Comparison of ENCODE assay signal across 9 cellular contexts in the genomic region with DNA sequence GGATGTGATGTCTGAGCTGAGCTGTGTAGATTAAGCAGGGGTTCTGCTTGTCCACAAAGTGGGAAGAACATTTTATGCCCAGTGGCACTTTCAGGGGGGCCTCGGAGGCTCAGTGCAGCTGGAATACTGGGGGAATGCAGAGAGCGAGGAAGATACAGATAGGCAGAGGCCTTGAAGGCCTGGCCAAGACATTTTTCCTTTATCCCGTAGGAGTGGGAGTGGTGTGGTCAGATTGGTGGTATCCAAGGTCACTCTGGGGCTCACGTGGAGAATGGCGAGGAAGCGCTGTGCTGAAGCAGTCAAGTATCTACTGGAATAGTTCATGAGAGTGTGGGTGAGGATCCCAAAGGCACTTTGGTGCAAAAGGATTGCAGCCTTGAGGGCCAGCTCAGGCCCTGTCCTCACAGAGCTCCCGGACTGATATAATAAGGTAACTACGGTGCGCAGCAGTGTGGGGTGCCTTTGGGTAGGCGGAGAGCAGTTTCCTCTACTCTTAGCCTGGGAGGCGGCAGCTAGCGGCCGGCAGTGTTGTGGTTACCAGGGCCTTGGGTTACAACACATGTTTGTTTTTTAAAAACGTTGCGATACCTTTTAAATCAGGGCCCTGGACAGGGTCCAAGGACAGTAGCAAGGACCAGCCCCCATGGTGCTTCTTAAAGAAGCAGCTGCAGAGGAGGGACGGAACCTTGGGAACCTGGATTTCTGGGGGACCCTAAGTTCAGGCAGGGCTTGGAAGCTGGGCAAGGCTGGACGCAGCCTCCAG. TPM values are rescaled to one million over a fixed set of nuclear protein-coding genes. Genes with fewer than 3 reads are reported as not detected.
DNase-seq lines count a peak whose midpoint lies in the region; ATAC-seq and TF ChIP-seq lines count a peak whose summit lies in the region.
"Had no signal": no experiment of that assay in that cellular context is flagged by ENCODE, and none has a peak within 500 bp of the region (broad histone marks: within the 10 kb centered on the region; RNA-seq: fewer than 3 reads in every experiment).

No MANE protein-coding gene starts in this region.

- H3K4me3 Mint-ChIP-seq in CD14-positive monocyte = peak overlapping the region; percentile 4 to 82
- no peak overlapping the region for H3K4me3 Mint-ChIP-seq in activated naive CD4-positive, alpha-beta T cell treated with anti-CD3 and anti-CD28 coated beads, Interleukin-2, amount 10 ng/mL, durations not matched to agents 7 days and 5 days
- H3K4me3 Mint-ChIP-seq in type B pancreatic cell = no peak overlapping the region

- H3K27ac Mint-ChIP-seq in CD14-positive monocyte (peak overlapping the region; percentile 71 to 90 (median 86)), type B pancreatic cell (no peak overlapping the region)
- H3K27ac Mint-ChIP-seq in activated naive CD4-positive, alpha-beta T cell treated with anti-CD3 and anti-CD28 coated beads, Interleukin-2, amount 10 ng/mL, durations not matched to agents 7 days and 5 days = no peak overlapping the region

- H3K4me1 ChIP-seq in right lobe of liver (peaks cover 0 to 15% (median 6%) of the 10 kb centered on the region in 4 donors), BE2C (no peaks in the 10 kb centered on the region)

- TF ChIP-seq CTCF in CD14-positive monocyte (IDR thresholded peaks at IDR 0.05) = no peak
- no peak for TF ChIP-seq CTCF in right lobe of liver (IDR thresholded peaks at IDR 0.05)
- no peak for TF ChIP-seq CTCF in type B pancreatic cell (conservative IDR thresholded peaks at IDR 0.05)
- TF ChIP-seq CTCF in BE2C (IDR thresholded peaks at IDR 0.05; ENCODE audit: low read depth, low read length) = no peak

- CTCF ChIA-PET in activated naive CD4-positive, alpha-beta T cell treated with anti-CD3 and anti-CD28 coated beads, Interleukin-2, amount 10 ng/mL, durations not matched to agents 7 days and 5 days (lab: Charles Lee) = interaction anchor here (0.9 to 1.9 kb wide), 6 partner anchors 10 to 183 kb away, joined by 3 to 9 read pairs (median 4); a partner anchor contains a TSS

- peaks cover 30% of the 10 kb centered on the region for H3K4me1 Mint-ChIP-seq in CD14-positive monocyte
- H3K4me1 Mint-ChIP-seq in activated naive CD4-positive, alpha-beta T cell treated with anti-CD3 and anti-CD28 coated beads, Interleukin-2, amount 10 ng/mL, durations not matched to agents 7 days and 5 days = peaks cover 20% of the 10 kb centered on the region
- peaks cover 4% of the 10 kb centered on the region for H3K4me1 Mint-ChIP-seq in type B pancreatic cell (ENCODE audit: unreplicated experiment)

- H3K27ac ChIP-seq in right lobe of liver = peak overlapping the region in 2 of 3 donors; percentile 30 to 49
- H3K27ac ChIP-seq: epithelial cell of prostate had no signal

- H3K36me3 ChIP-seq in right lobe of liver = no peaks in the 10 kb centered on the region
- no peaks in the 10 kb centered on the region for H3K36me3 ChIP-seq in BE2C

- no peaks in the 10 kb centered on the region for H3K27me3 ChIP-seq in right lobe of liver
- peaks cover 8% of the 10 kb centered on the region for H3K27me3 ChIP-seq in BE2C

- WGBS in right lobe of liver (ENCODE audit: insufficient coverage, low coverage, low lambda C conversion rate, missing lambda C conversion rate) = 26% methylated on average over 11 of the region's 17 CpGs

- ATAC-seq in HG03175 (IDR thresholded peaks at IDR 0.05; ENCODE audit: unreplicated experiment) (peak; percentile 74), right lobe of liver (peak; percentile 95 to 98 (median 97))

- peaks cover 0 to 8% (median 3%) of the 10 kb centered on the region in 3 donors for H3K27me3 Mint-ChIP-seq in CD14-positive monocyte (ENCODE audit: low read depth in 3 of 3)
- H3K27me3 Mint-ChIP-seq in activated naive CD4-positive, alpha-beta T cell treated with anti-CD3 and anti-CD28 coated beads, Interleukin-2, amount 10 ng/mL, durations not matched to agents 7 days and 5 days = peaks cover 4% of the 10 kb centered on the region
- H3K27me3 Mint-ChIP-seq in type B pancreatic cell = no peaks in the 10 kb centered on the region

- H3K4me3 ChIP-seq in right lobe of liver (no peak overlapping the region), BE2C (ENCODE audit: low read depth, low read length) (no peak overlapping the region)

- H3K9me3 Mint-ChIP-seq in CD14-positive monocyte (no peaks in the 10 kb centered on the region), type B pancreatic cell (no peaks in the 10 kb centered on the region)
- no peaks in the 10 kb centered on the region for H3K9me3 Mint-ChIP-seq in activated naive CD4-positive, alpha-beta T cell treated with anti-CD3 and anti-CD28 coated beads, Interleukin-2, amount 10 ng/mL, durations not matched to agents 7 days and 5 days

- peak; percentile 60 for DNase-seq in CD14-positive monocyte (ENCODE audit: low spot score)
- DNase-seq in GM19238 (ENCODE audit: insufficient read length, low spot score) = peak; percentile 60
- peak; percentile 44 for DNase-seq in activated naive CD4-positive, alpha-beta T cell treated with anti-CD3 and anti-CD28 coated beads, Interleukin-2, amount 10 ng/mL, durations not matched to agents 7 days and 5 days
- DNase-seq in right lobe of liver = peak; percentile 83 to 90 (median 90)
- DNase-seq in type B pancreatic cell (ENCODE audit: extremely low spot score, unreplicated experiment) = no peak
- no peak for DNase-seq in medulla oblongata (ENCODE audit: extremely low spot score)
- DNase-seq in BE2C = no peak

- H3K9me3 ChIP-seq in right lobe of liver (no peaks in the 10 kb centered on the region), BE2C (no peaks in the 10 kb centered on the region)

- intact Hi-C loops in CD14-positive monocyte (cut with micrococcal nuclease) = loop anchor here (5.0 to 10.0 kb wide), 3 partner anchors 37 to 107 kb away; no protein-coding TSS in a partner anchor
- intact Hi-C loops in right lobe of liver (cut with DNase I) = loop anchor here in 1 of 2 donors (5.0 to 10.0 kb wide), 2 partner anchors 70 to 112 kb away; no protein-coding TSS in a partner anchor

- no peak for TF ChIP-seq POLR2A in right lobe of liver (IDR thresholded peaks at IDR 0.05)

- H3K36me3 Mint-ChIP-seq in CD14-positive monocyte = no peaks in the 10 kb centered on the region
- H3K36me3 Mint-ChIP-seq in activated naive CD4-positive, alpha-beta T cell treated with anti-CD3 and anti-CD28 coated beads, Interleukin-2, amount 10 ng/mL, durations not matched to agents 7 days and 5 days = no peaks in the 10 kb centered on the region
- H3K36me3 Mint-ChIP-seq in type B pancreatic cell = no peaks in the 10 kb centered on the region

RNA-seq across cellular contexts. Expression of a gene that starts 10.8 kb away (rescaled TPM):
- polyA plus RNA-seq in CD14-positive monocyte = 10 to 100 TPM; 68.4 to 84.1 TPM
- total RNA-seq in right lobe of liver (10 to 100 TPM; 11.8 to 30.9 (median 22.9) TPM), type B pancreatic cell (ENCODE audit: low replicate concordance) (11.2 and 24.3 TPM in 2 replicates)
- polyA plus RNA-seq in BE2C (2012; ENCODE audit: insufficient read depth, insufficient read length, low read depth) = 0.12 TPM

RNA-seq across cellular contexts. Expression of a gene that starts 18.3 kb away (rescaled TPM):
- polyA plus RNA-seq in CD14-positive monocyte = 10 to 100 TPM; 28.0 to 57.9 TPM
- total RNA-seq in right lobe of liver (10 to 100 TPM; 11.7 to 23.6 (median 20.3) TPM), type B pancreatic cell (ENCODE audit: low replicate concordance) (38.1 and 51.3 TPM in 2 replicates)
- 2.5 TPM for polyA plus RNA-seq in BE2C (2012; ENCODE audit: insufficient read depth, insufficient read length, low read depth)

Comparison
In these comparisons a context has a peak if more than half of its experiments do, and no peak if none do; other contexts are left out.
1. DNase-seq: peak in CD14-positive monocyte (single experiment), GM19238 (single experiment), activated naive CD4-positive, alpha-beta T cell treated with anti-CD3 and anti-CD28 coated beads, Interleukin-2, amount 10 ng/mL, durations not matched to agents 7 days and 5 days (single experiment) and right lobe of liver (3 of 3); none in type B pancreatic cell (single experiment), medulla oblongata (single experiment) and BE2C (single experiment).
2. H3K27ac Mint-ChIP-seq: peak in CD14-positive monocyte (7 of 7); none in activated naive CD4-positive, alpha-beta T cell treated with anti-CD3 and anti-CD28 coated beads, Interleukin-2, amount 10 ng/mL, durations not matched to agents 7 days and 5 days (single experiment) and type B pancreatic cell (single experiment).
3. H3K4me3 Mint-ChIP-seq: peak in CD14-positive monocyte (2 of 2); none in activated naive CD4-positive, alpha-beta T cell treated with anti-CD3 and anti-CD28 coated beads, Interleukin-2, amount 10 ng/mL, durations not matched to agents 7 days and 5 days (single experiment) and type B pancreatic cell (single experiment).